Comparison of ENCODE assay signal across 20 cellular contexts in the genomic region with DNA sequence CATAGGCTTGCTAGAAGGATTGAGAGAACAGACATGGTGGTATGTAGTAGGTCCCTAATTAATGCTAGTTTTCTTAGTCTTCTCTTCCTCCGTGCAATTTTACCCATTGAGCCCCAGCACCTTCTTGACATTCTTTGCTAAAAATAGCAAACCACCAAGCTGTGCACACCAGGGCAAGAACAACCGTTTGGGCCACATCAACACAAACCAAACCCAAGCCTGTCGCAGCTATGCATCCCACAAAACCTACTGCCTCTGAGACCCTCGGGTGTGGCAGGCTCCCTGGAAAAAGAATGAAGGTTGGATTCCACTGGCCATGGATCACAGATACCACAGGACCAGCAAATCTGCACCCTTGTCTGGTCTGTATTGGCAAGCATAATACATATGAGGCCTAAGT.
"Had no signal": no experiment of that assay in that cellular context is flagged by ENCODE, and none has a peak within 500 bp of the region (broad histone marks: within the 10 kb centered on the region; RNA-seq: fewer than 3 reads in every experiment).

No MANE protein-coding gene starts in this region.

- H3K9ac ChIP-seq: parathyroid adenoma had no signal

- H3K27ac ChIP-seq: adrenal gland, parathyroid adenoma, stomach, suprapubic skin, transverse colon, vagina had no signal

- DNase-seq: activated CD4-positive, alpha-beta T cell treated with anti-CD3 and anti-CD28 coated beads, Interleukin-2, amount 50 U/mL, for 4 hours; activated effector memory CD4-positive, alpha-beta T cell treated with Interleukin-2 at 50 U/mL for 16 hours; activated naive CD4-positive, alpha-beta T cell treated with anti-CD3 and anti-CD28 coated beads, Interleukin-2, amount 10 ng/mL, durations not matched to agents 7 days and 5 days; activated T-cell treated with anti-CD3 and anti-CD28 coated beads, Interleukin-2, amount 50 U/mL, for 48 hours; adrenal gland; cerebellar nuclear complex; cortex of kidney; erythroblast; foreskin fibroblast; nucleus accumbens; right cardiac atrium; stimulated activated CD4-positive, alpha-beta T cell treated with anti-CD3 and anti-CD28 coated beads, Interleukin-12 subunit alpha, Interleukin-12 subunit beta, amount 100 ng/mL, for 4 hours; stimulated activated CD4-positive, alpha-beta T cell treated with anti-CD3 and anti-CD28 coated beads, Interleukin-4, amount 100 ng/mL, for 4 hours; stomach; T-helper 1 cell; transverse colon had no signal

- H3K9me3 ChIP-seq: adrenal gland, stomach, suprapubic skin, transverse colon, vagina had no signal

- H3K4me3 ChIP-seq: adrenal gland, stomach, suprapubic skin, transverse colon, vagina had no signal

- H2AFZ ChIP-seq: parathyroid adenoma had no signal

- H3K79me2 ChIP-seq: parathyroid adenoma had no signal

- ATAC-seq: left lobe of liver, right cardiac atrium had no signal

- H3K27me3 ChIP-seq: adrenal gland, stomach, suprapubic skin, transverse colon, vagina had no signal
